ENCODE assay signal across 8 cellular contexts in the genomic region with DNA sequence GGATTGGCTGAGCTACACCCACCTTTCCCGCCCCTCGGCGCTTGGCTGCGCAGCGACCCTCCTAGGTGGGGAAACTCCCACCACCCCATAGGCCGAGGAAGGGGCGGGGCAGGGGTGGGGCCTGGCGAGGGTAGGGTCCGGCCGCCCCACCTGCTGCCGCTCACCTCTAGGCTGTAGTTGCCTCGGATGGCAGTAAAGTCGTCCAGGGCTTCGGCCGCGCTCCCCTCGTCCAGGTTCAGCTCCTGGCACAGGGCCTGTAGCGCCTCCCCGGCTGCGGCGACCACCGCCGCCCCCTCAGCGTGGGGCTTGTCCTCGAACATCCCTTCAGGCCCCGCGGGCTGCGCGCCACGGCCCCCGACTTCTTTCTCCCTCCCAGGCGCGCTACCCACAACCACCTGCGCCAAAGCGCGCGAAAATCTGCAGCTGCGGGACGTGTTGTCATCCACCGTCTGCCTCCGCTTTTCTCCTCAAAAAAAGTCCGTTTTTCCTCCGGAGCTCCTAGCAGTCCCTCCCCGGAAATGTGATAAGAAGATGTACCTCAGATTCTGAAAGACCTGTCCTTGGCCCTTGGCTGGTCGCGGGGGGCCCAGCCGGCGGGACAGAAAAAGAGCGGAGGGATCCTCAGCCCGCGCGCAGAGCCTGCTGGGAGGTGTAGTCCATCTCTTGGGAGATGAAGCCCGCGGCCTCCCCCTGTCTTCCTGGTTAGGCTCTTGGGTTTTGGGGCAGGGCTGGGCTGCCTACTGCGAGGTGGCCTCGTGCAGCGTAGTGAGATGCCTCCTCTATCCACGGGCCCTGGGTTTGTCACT. TPM values are rescaled to one million over a fixed set of nuclear protein-coding genes. Genes with fewer than 3 reads are reported as not detected.
DNase-seq lines count a peak whose midpoint lies in the region; ATAC-seq and TF ChIP-seq lines count a peak whose summit lies in the region.

A gene with protein sequence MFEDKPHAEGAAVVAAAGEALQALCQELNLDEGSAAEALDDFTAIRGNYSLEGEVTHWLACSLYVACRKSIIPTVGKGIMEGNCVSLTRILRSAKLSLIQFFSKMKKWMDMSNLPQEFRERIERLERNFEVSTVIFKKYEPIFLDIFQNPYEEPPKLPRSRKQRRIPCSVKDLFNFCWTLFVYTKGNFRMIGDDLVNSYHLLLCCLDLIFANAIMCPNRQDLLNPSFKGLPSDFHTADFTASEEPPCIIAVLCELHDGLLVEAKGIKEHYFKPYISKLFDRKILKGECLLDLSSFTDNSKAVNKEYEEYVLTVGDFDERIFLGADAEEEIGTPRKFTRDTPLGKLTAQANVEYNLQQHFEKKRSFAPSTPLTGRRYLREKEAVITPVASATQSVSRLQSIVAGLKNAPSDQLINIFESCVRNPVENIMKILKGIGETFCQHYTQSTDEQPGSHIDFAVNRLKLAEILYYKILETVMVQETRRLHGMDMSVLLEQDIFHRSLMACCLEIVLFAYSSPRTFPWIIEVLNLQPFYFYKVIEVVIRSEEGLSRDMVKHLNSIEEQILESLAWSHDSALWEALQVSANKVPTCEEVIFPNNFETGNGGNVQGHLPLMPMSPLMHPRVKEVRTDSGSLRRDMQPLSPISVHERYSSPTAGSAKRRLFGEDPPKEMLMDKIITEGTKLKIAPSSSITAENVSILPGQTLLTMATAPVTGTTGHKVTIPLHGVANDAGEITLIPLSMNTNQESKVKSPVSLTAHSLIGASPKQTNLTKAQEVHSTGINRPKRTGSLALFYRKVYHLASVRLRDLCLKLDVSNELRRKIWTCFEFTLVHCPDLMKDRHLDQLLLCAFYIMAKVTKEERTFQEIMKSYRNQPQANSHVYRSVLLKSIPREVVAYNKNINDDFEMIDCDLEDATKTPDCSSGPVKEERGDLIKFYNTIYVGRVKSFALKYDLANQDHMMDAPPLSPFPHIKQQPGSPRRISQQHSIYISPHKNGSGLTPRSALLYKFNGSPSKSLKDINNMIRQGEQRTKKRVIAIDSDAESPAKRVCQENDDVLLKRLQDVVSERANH (minus strand): TSS at position 389 of the 806 bp plus-strand sequence. CDS start 69 bp downstream, at position 320.

- ATAC-seq in GM19328 (IDR thresholded peaks at IDR 0.05; ENCODE audit: unreplicated experiment) = peak; percentile 74
- ATAC-seq in HG03520 (IDR thresholded peaks at IDR 0.05; ENCODE audit: unreplicated experiment) = peak; percentile 65

- H3K36me3 ChIP-seq in BE2C (peaks cover 3% of the 10 kb centered on the region; the same call in 1 of the 2 replicates), liver (ENCODE audit: control insufficient read depth in 4 of 4, insufficient read depth in 3 of 4, low read depth in 1 of 4, low read length in 3 of 4) (no peaks in the 10 kb centered on the region)

- TF ChIP-seq CTCF in BE2C (IDR thresholded peaks at IDR 0.05; ENCODE audit: low read depth, low read length) = peak; percentile 50
- TF ChIP-seq CTCF in liver (IDR thresholded peaks at IDR 0.05; ENCODE audit: low read depth, low read length, missing input control) = no peak

- H3K27ac ChIP-seq in liver (ENCODE audit: low read depth in 1 of 2, low read length in 2 of 2) = peak within 1 kb of the TSS in 1 of 2 donors; percentile 45

- under 1% methylated on average over 58 of the region's 58 CpGs for WGBS in liver

- H3K4me1 ChIP-seq in BE2C (peaks cover 6% of the 10 kb centered on the region), liver (ENCODE audit: control insufficient read depth in 4 of 4, insufficient read depth in 4 of 4, low read length in 3 of 4) (peaks cover 0 to 9% (median 5%) of the 10 kb centered on the region in 4 donors)

- H3K9me3 ChIP-seq in BE2C = peaks cover 3% of the 10 kb centered on the region; the same call in 1 of the 2 replicates
- no peaks in the 10 kb centered on the region for H3K9me3 ChIP-seq in liver (ENCODE audit: control insufficient read depth in 4 of 4, low read length in 3 of 4)

- H3K4me3 ChIP-seq in BE2C (ENCODE audit: low read depth, low read length) (peak within 1 kb of the TSS; percentile 74), liver (ENCODE audit: low read depth in 1 of 3, low read length in 3 of 3) (peak within 1 kb of the TSS; percentile 68 to 90 (median 82))

- H3K27me3 ChIP-seq in BE2C (no peaks in the 10 kb centered on the region), liver (ENCODE audit: control insufficient read depth in 4 of 4, insufficient read depth in 4 of 4, low read length in 3 of 4) (no peaks in the 10 kb centered on the region)

- peak within 1 kb of the TSS in 1 of 2 donors; percentile 28 for H3K9ac ChIP-seq in liver (ENCODE audit: low read depth in 1 of 2, low read length in 2 of 2)

- DNase-seq in BE2C (peak; percentile 90), NCI-H69 (lab: John Stamatoyannopoulos, UW) (peak; percentile 92), dermis microvascular lymphatic vessel endothelial cell (ENCODE audit: low read depth in 2 of 2) (peak; percentile 61 to 83)
- peak; percentile 82 to 85 for DNase-seq in activated CD4-positive, alpha-beta T cell treated with anti-CD3 and anti-CD28 coated beads, Interleukin-2, amount 50 U/mL, for 24 hours (ENCODE audit: low read depth in 1 of 2, low spot score in 1 of 2)
- DNase-seq in stimulated activated CD4-positive, alpha-beta T cell treated with anti-CD3 and anti-CD28 coated beads, Interleukin-4, amount 100 ng/mL, for 1 hour = peak; percentile 86

- TF ChIP-seq RAD21 in liver (IDR thresholded peaks at IDR 0.05) = peak; percentile 22 to 39

TF ChIP-seq in liver, 16 proteins besides CTCF, POLR2A, EP300 and RAD21:
- TF ChIP-seq EGR1 (IDR thresholded peaks at IDR 0.05; ENCODE audit: low read depth in 2 of 2) (no peak), GABPA (IDR thresholded peaks at IDR 0.05 in 1 of 2, conservative IDR thresholded peaks at IDR 0.05 in 1 of 2) (peak in 1 of 2 donors; percentile 39), RXRA (IDR thresholded peaks at IDR 0.05) (peak; percentile 23 to 42), SP1 (IDR thresholded peaks at IDR 0.05) (peak; percentile 24), NR2F2 (IDR thresholded peaks at IDR 0.05) (peak; percentile 17), HNF4G (IDR thresholded peaks at IDR 0.05) (no peak), FOXA1 (IDR thresholded peaks at IDR 0.05) (no peak), JUND (IDR thresholded peaks at IDR 0.05) (peak in 1 of 2 donors; percentile 38), YY1 (IDR thresholded peaks at IDR 0.05) (peak; percentile 71), HNF4A (conservative IDR thresholded peaks at IDR 0.05) (peak in 1 of 2 donors; percentile 14), TAF1 (conservative IDR thresholded peaks at IDR 0.05) (no peak), FOXA2 (IDR thresholded peaks at IDR 0.05) (no peak)
- TF ChIP-seq, protein P1, sequence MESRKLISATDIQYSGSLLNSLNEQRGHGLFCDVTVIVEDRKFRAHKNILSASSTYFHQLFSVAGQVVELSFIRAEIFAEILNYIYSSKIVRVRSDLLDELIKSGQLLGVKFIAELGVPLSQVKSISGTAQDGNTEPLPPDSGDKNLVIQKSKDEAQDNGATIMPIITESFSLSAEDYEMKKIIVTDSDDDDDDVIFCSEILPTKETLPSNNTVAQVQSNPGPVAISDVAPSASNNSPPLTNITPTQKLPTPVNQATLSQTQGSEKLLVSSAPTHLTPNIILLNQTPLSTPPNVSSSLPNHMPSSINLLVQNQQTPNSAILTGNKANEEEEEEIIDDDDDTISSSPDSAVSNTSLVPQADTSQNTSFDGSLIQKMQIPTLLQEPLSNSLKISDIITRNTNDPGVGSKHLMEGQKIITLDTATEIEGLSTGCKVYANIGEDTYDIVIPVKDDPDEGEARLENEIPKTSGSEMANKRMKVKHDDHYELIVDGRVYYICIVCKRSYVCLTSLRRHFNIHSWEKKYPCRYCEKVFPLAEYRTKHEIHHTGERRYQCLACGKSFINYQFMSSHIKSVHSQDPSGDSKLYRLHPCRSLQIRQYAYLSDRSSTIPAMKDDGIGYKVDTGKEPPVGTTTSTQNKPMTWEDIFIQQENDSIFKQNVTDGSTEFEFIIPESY (IDR thresholded peaks at IDR 0.05) = no peak
- TF ChIP-seq, protein P2, sequence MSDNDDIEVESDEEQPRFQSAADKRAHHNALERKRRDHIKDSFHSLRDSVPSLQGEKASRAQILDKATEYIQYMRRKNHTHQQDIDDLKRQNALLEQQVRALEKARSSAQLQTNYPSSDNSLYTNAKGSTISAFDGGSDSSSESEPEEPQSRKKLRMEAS (IDR thresholded peaks at IDR 0.05) = peak; percentile 33
- TF ChIP-seq, protein P3, sequence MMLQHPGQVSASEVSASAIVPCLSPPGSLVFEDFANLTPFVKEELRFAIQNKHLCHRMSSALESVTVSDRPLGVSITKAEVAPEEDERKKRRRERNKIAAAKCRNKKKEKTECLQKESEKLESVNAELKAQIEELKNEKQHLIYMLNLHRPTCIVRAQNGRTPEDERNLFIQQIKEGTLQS (IDR thresholded peaks at IDR 0.05) = peak; percentile 71
- TF ChIP-seq, protein P4, sequence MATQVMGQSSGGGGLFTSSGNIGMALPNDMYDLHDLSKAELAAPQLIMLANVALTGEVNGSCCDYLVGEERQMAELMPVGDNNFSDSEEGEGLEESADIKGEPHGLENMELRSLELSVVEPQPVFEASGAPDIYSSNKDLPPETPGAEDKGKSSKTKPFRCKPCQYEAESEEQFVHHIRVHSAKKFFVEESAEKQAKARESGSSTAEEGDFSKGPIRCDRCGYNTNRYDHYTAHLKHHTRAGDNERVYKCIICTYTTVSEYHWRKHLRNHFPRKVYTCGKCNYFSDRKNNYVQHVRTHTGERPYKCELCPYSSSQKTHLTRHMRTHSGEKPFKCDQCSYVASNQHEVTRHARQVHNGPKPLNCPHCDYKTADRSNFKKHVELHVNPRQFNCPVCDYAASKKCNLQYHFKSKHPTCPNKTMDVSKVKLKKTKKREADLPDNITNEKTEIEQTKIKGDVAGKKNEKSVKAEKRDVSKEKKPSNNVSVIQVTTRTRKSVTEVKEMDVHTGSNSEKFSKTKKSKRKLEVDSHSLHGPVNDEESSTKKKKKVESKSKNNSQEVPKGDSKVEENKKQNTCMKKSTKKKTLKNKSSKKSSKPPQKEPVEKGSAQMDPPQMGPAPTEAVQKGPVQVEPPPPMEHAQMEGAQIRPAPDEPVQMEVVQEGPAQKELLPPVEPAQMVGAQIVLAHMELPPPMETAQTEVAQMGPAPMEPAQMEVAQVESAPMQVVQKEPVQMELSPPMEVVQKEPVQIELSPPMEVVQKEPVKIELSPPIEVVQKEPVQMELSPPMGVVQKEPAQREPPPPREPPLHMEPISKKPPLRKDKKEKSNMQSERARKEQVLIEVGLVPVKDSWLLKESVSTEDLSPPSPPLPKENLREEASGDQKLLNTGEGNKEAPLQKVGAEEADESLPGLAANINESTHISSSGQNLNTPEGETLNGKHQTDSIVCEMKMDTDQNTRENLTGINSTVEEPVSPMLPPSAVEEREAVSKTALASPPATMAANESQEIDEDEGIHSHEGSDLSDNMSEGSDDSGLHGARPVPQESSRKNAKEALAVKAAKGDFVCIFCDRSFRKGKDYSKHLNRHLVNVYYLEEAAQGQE (IDR thresholded peaks at IDR 0.05) = peak; percentile 32

RNA-seq across cellular contexts. Expression of the gene that starts here (rescaled TPM):
- 1.6 TPM for polyA plus RNA-seq in BE2C (2012; ENCODE audit: insufficient read depth, insufficient read length, low read depth)
- total RNA-seq in dermis microvascular lymphatic vessel endothelial cell (3.0 and 7.1 TPM in 2 replicates), liver (10 to 100 TPM in 1 of 2 donors, 1 to 10 TPM in 1; 3.3 to 14.7 TPM)
- polyA plus RNA-seq in liver = under 1 TPM; 0.60 to 0.71 TPM
